ENCODE assay signal across 17 cellular contexts in genomic region chr10:84755311-84755710, GRCh38.
DNase-seq lines count a peak whose midpoint lies in the region; ATAC-seq and TF ChIP-seq lines count a peak whose summit lies in the region.
"Had no signal": no experiment of that assay in that cellular context is flagged by ENCODE, and none has a peak within 500 bp of the region (broad histone marks: within the 10 kb centered on the region; RNA-seq: fewer than 3 reads in every experiment).

No MANE protein-coding gene starts in this region.

- H3K4me1 Mint-ChIP-seq in neural progenitor cell (peaks cover 25% of the 10 kb centered on the region), T-helper 17 cell (peaks cover 2% of the 10 kb centered on the region)
- H3K4me1 Mint-ChIP-seq: CD4-positive, CD25-positive, alpha-beta regulatory T cell; CD8-positive, alpha-beta memory T cell had no signal

- no peak for ATAC-seq in T-helper 17 cell
- ATAC-seq: K562 had no signal

- H3K27ac ChIP-seq in WERI-Rb-1 (0 out of 2 replicates have a peak overlapping the region, but pooled peaks have one; percentile 18), neural progenitor cell (peak overlapping the region; percentile 78)

- no peaks in the 10 kb centered on the region for H3K36me3 Mint-ChIP-seq in neural progenitor cell
- H3K36me3 Mint-ChIP-seq in T-helper 17 cell (ENCODE audit: low read depth), result no peaks in the 10 kb centered on the region
- H3K36me3 Mint-ChIP-seq: CD4-positive, CD25-positive, alpha-beta regulatory T cell; CD8-positive, alpha-beta memory T cell had no signal

- peaks cover 23% of the 10 kb centered on the region for H3F3A ChIP-seq in neural progenitor cell (ENCODE audit: low read depth)

- no peak overlapping the region for H3K4me3 ChIP-seq in MG63
- no peak overlapping the region for H3K4me3 ChIP-seq in WERI-Rb-1 (ENCODE audit: low read depth, low read length)
- H3K4me3 ChIP-seq in neural progenitor cell, result no peak overlapping the region
- H3K4me3 ChIP-seq: K562 had no signal

- H3K27me3 ChIP-seq in MG63 (no peaks in the 10 kb centered on the region), WERI-Rb-1 (ENCODE audit: insufficient read depth, low read depth, severe bottlenecking) (no peaks in the 10 kb centered on the region), neural progenitor cell (no peaks in the 10 kb centered on the region)
- H3K27me3 ChIP-seq: BE2C had no signal

- peak overlapping the region; percentile 44 for H3K4me2 ChIP-seq in neural progenitor cell

- no peak overlapping the region for H2AFZ ChIP-seq in neural progenitor cell (replicated peaks)

- no peaks in the 10 kb centered on the region for H3K79me2 ChIP-seq in neural progenitor cell (ENCODE audit: low read depth)

- H3K4me3 Mint-ChIP-seq in neural progenitor cell (no peak overlapping the region), T-helper 17 cell (no peak overlapping the region)
- H3K4me3 Mint-ChIP-seq: CD4-positive, CD25-positive, alpha-beta regulatory T cell; CD8-positive, alpha-beta memory T cell; H9 had no signal

- no peak for TF ChIP-seq CTCF in WERI-Rb-1 (IDR thresholded peaks at IDR 0.05; ENCODE audit: low read depth, low read length)
- no peak for TF ChIP-seq CTCF in neural progenitor cell (IDR thresholded peaks at IDR 0.05)

- H3K9ac ChIP-seq in neural progenitor cell, result no peak overlapping the region

- no peaks in the 10 kb centered on the region for H3K9me3 ChIP-seq in MG63
- H3K9me3 ChIP-seq in WERI-Rb-1 (ENCODE audit: severe bottlenecking), result no peaks in the 10 kb centered on the region
- no peaks in the 10 kb centered on the region for H3K9me3 ChIP-seq in neural progenitor cell (ENCODE audit: low read depth)
- H3K9me3 ChIP-seq in T-helper 17 cell (ENCODE audit: control insufficient read depth, low read length, poor library complexity, severe bottlenecking), result no peaks in the 10 kb centered on the region
- H3K9me3 ChIP-seq: BE2C had no signal

- DNase-seq in MG63, result peak; percentile 11
- peak; percentile 68 for DNase-seq in WERI-Rb-1
- peak; percentile 71 for DNase-seq in neural progenitor cell (ENCODE audit: low spot score)
- no peak for DNase-seq in DMS 273 treated with DMSO at 0.1 percent for 48 hours (lab: John Stamatoyannopoulos, UW)
- DNase-seq in T-helper 17 cell, result no peak
- no peak for DNase-seq in HUDEP-2 (lab: John Stamatoyannopoulos, UW; ENCODE audit: unreplicated experiment in 76 of 76)
- DNase-seq: ACHN; BE2C; C1 segment of cervical spinal cord; CD4-positive, CD25-positive, alpha-beta regulatory T cell; CD8-positive, alpha-beta memory T cell; COR-L47; DMS79; GDM1; H9; IMR-90 had no signal

- no peaks in the 10 kb centered on the region for H3K9me3 Mint-ChIP-seq in neural progenitor cell

- H3K27me3 Mint-ChIP-seq in neural progenitor cell (ENCODE audit: insufficient read depth, low read depth), result no peaks in the 10 kb centered on the region
- no peaks in the 10 kb centered on the region for H3K27me3 Mint-ChIP-seq in T-helper 17 cell
- H3K27me3 Mint-ChIP-seq: CD4-positive, CD25-positive, alpha-beta regulatory T cell; CD8-positive, alpha-beta memory T cell had no signal

- peaks cover 19% of the 10 kb centered on the region for H3K4me1 ChIP-seq in neural progenitor cell
- H3K4me1 ChIP-seq: BE2C had no signal

- H3K27ac Mint-ChIP-seq in neural progenitor cell (peak overlapping the region; percentile 80), T-helper 17 cell (no peak overlapping the region)
- H3K27ac Mint-ChIP-seq: CD4-positive, CD25-positive, alpha-beta regulatory T cell; CD8-positive, alpha-beta memory T cell had no signal

- H3K36me3 ChIP-seq in MG63, result no peaks in the 10 kb centered on the region
- H3K36me3 ChIP-seq in WERI-Rb-1, result no peaks in the 10 kb centered on the region
- no peaks in the 10 kb centered on the region for H3K36me3 ChIP-seq in neural progenitor cell
- H3K36me3 ChIP-seq: BE2C had no signal

- no peaks in the 10 kb centered on the region for H4K20me1 ChIP-seq in neural progenitor cell (ENCODE audit: low read depth)

Comparison
In these comparisons a context has a peak if more than half of its experiments do, and no peak if none do; other contexts are left out.
1. DNase-seq: peak in MG63 (single experiment), WERI-Rb-1 (single experiment) and neural progenitor cell (single experiment); none in DMS 273 treated with DMSO at 0.1 percent for 48 hours (single experiment), T-helper 17 cell (0 of 3) and HUDEP-2 (0 of 76).